In genomic region chr21:28605138-28605537, GRCh38 we compare ENCODE assay signal across 8 cellular contexts.
DNase-seq lines count a peak whose midpoint lies in the region; ATAC-seq and TF ChIP-seq lines count a peak whose summit lies in the region.

No MANE protein-coding gene starts in this region.

- H3K27ac ChIP-seq in left ventricle myocardium inferior (replicated peaks) = no peak overlapping the region

- ATAC-seq in Right ventricle myocardium superior (ENCODE audit: poor library complexity) = peak; percentile 59
- peak; percentile 99 for ATAC-seq in HG02885 (IDR thresholded peaks at IDR 0.05; ENCODE audit: poor library complexity, unreplicated experiment)

- no peaks in the 10 kb centered on the region for H3K36me3 ChIP-seq in left ventricle myocardium inferior

- no peak for DNase-seq in Right ventricle myocardium superior
- DNase-seq in left ventricle myocardium inferior = no peak
- DNase-seq in OCI-M1 (lab: John Stamatoyannopoulos, UW) = peak; percentile 12
- DNase-seq in NCI-H2107 treated with DMSO at 0.1 percent for 48 hours (lab: John Stamatoyannopoulos, UW; ENCODE audit: unreplicated experiment) = no peak
- DNase-seq in HK-2 (ENCODE audit: unreplicated experiment) = no peak
- no peak for DNase-seq in activated CD8-positive, alpha-beta memory T cell treated with anti-CD3 and anti-CD28 coated beads for 24 hours
- no peak for DNase-seq in NCI-H1048 (lab: John Stamatoyannopoulos, UW)

- peaks cover 6% of the 10 kb centered on the region for H3K4me1 ChIP-seq in left ventricle myocardium inferior

- intact Hi-C loops in Right ventricle myocardium superior (cut with DNase I) (no loop called here), left ventricle myocardium inferior (cut with micrococcal nuclease) (no loop called here)

- no peaks in the 10 kb centered on the region for H3K27me3 ChIP-seq in left ventricle myocardium inferior (ENCODE audit: low read depth)

- no peak overlapping the region for H3K4me3 ChIP-seq in left ventricle myocardium inferior

- no peak for TF ChIP-seq CTCF in left ventricle myocardium inferior (IDR thresholded peaks at IDR 0.05; ENCODE audit: borderline replicate concordance)

- H3K9me3 ChIP-seq in left ventricle myocardium inferior (replicated peaks) = peaks cover 21% of the 10 kb centered on the region
